9 cellular contexts compared by ENCODE assay signal in genomic region chr11:61281581-61282250, GRCh38. TPM values are rescaled to one million over a fixed set of nuclear protein-coding genes. Genes with fewer than 3 reads are reported as not detected.
DNase-seq lines count a peak whose midpoint lies in the region; ATAC-seq, FAIRE-seq and TF ChIP-seq lines count a peak whose summit lies in the region.
"Had no signal": no experiment of that assay in that cellular context is flagged by ENCODE, and none has a peak within 500 bp of the region (broad histone marks: within the 10 kb centered on the region; RNA-seq: fewer than 3 reads in every experiment).

No MANE protein-coding gene starts in this region.

- peak in 1 of 7 experiments; percentile 15 for DNase-seq in CD8-positive, alpha-beta T cell
- no peak for DNase-seq in MM.1S
- peak; percentile 60 for DNase-seq in activated naive CD8-positive, alpha-beta T cell treated with anti-CD3 and anti-CD28 coated beads, Interleukin-2, amount 50 U/mL, for 24 hours
- no peak for DNase-seq in HepG2 (ENCODE audit: low spot score)
- peak; percentile 48 to 49 for DNase-seq in uterus
- DNase-seq in amniotic stem cell (lab: John Stamatoyannopoulos, UW): no peak

- H3K27me3 Mint-ChIP-seq in CD8-positive, alpha-beta T cell (ENCODE audit: low read depth): no peaks in the 10 kb centered on the region
- H3K27me3 Mint-ChIP-seq in activated naive CD8-positive, alpha-beta T cell treated with anti-CD3 and anti-CD28 coated beads, Interleukin-2, amount 50 U/mL, for 24 hours: no peaks in the 10 kb centered on the region

- H3K27me3 ChIP-seq in CD8-positive, alpha-beta T cell (ENCODE audit: insufficient read depth, low read length): no peaks in the 10 kb centered on the region
- peaks cover 9% of the 10 kb centered on the region for H3K27me3 ChIP-seq in MM.1S (replicated peaks; ENCODE audit: insufficient read depth, low read length)
- no peaks in the 10 kb centered on the region for H3K27me3 ChIP-seq in HepG2 (ENCODE audit: control insufficient read depth in 1 of 2, insufficient read depth in 2 of 2, low read length in 2 of 2)
- no peaks in the 10 kb centered on the region for H3K27me3 ChIP-seq in uterus

- no peak overlapping the region for H3K4me3 Mint-ChIP-seq in CD8-positive, alpha-beta T cell
- H3K4me3 Mint-ChIP-seq in activated naive CD8-positive, alpha-beta T cell treated with anti-CD3 and anti-CD28 coated beads, Interleukin-2, amount 50 U/mL, for 24 hours: no peak overlapping the region

- TF ChIP-seq RAD21 in HepG2 (CRISPR knock-in tag; IDR thresholded peaks at IDR 0.05): no peak

- H3K9me3 ChIP-seq in CD8-positive, alpha-beta T cell (ENCODE audit: low read length): no peaks in the 10 kb centered on the region
- H3K9me3 ChIP-seq in MM.1S (replicated peaks; ENCODE audit: insufficient read depth, low read length) (no peaks in the 10 kb centered on the region), HepG2 (ENCODE audit: low read length) (no peaks in the 10 kb centered on the region), uterus (no peaks in the 10 kb centered on the region)

- POLR2A ChIA-PET in CD8-positive, alpha-beta T cell (lab: Charles Lee): no interaction called here
- POLR2A ChIA-PET in HepG2 (lab: Yijun Ruan, JAX): interaction anchor here (0.9 to 1.4 kb wide), 4 partner anchors 12 to 111 kb away, joined by 3 to 4 read pairs (median 3); partner anchors contain the start of genes TMEM216 and VWCE

- intact Hi-C loops in CD8-positive, alpha-beta T cell (cut with DNase I, micrococcal nuclease): no loop called here
- intact Hi-C loops in HepG2 (cut with micrococcal nuclease; ENCODE audit: unreplicated experiment) (no loop called here), uterus (cut with DNase I; ENCODE audit: low total_unique reads) (no loop called here)

- H2AFZ ChIP-seq in MM.1S (ENCODE audit: low read length) (no peak overlapping the region), HepG2 (ENCODE audit: low read length) (no peak overlapping the region)

- TF ChIP-seq POLR2A in HepG2 (IDR thresholded peaks at IDR 0.05; ENCODE audit: insufficient read depth in 1 of 2, low read depth in 2 of 2, low read length in 2 of 2) (no peak), uterus (IDR thresholded peaks at IDR 0.05) (no peak)

- no peak for FAIRE-seq in HepG2 (lab: Jason Lieb, UNC)
- FAIRE-seq: TTC549 had no signal

- peaks cover 2% of the 10 kb centered on the region for H3K9me3 Mint-ChIP-seq in CD8-positive, alpha-beta T cell
- no peaks in the 10 kb centered on the region for H3K9me3 Mint-ChIP-seq in activated naive CD8-positive, alpha-beta T cell treated with anti-CD3 and anti-CD28 coated beads, Interleukin-2, amount 50 U/mL, for 24 hours

- in situ Hi-C loops in HepG2 (cut with HindIII; ENCODE audit: extremely low pct_ligation_motif_present, low pct_unique_long_range_greater_than_20kb): no loop called here

- peak; percentile 42 for ATAC-seq in CD8-positive, alpha-beta T cell
- ATAC-seq in activated naive CD8-positive, alpha-beta T cell treated with anti-CD3 and anti-CD28 coated beads, Interleukin-2, amount 50 U/mL, for 24 hours: no peak
- ATAC-seq in HepG2 (peak; percentile 45), GM18520 (IDR thresholded peaks at IDR 0.05; ENCODE audit: unreplicated experiment) (no peak), HG02571 (IDR thresholded peaks at IDR 0.05; ENCODE audit: unreplicated experiment) (no peak)

- no peaks in the 10 kb centered on the region for H3K4me1 ChIP-seq in CD8-positive, alpha-beta T cell (ENCODE audit: insufficient read depth, low read length)
- peaks cover 4% of the 10 kb centered on the region; the same call in 1 of the 2 replicates for H3K4me1 ChIP-seq in MM.1S (ENCODE audit: low read length)
- no peaks in the 10 kb centered on the region for H3K4me1 ChIP-seq in HepG2 (ENCODE audit: insufficient read depth, low read length)
- H3K4me1 ChIP-seq in uterus: no peaks in the 10 kb centered on the region

- H3K4me1 Mint-ChIP-seq in CD8-positive, alpha-beta T cell (ENCODE audit: low read depth): no peaks in the 10 kb centered on the region
- no peaks in the 10 kb centered on the region for H3K4me1 Mint-ChIP-seq in activated naive CD8-positive, alpha-beta T cell treated with anti-CD3 and anti-CD28 coated beads, Interleukin-2, amount 50 U/mL, for 24 hours

- no peak overlapping the region for H3K4me3 ChIP-seq in CD8-positive, alpha-beta T cell (ENCODE audit: low read depth, low read length)
- H3K4me3 ChIP-seq in MM.1S (ENCODE audit: low read length) (no peak overlapping the region), HepG2 (replicated peaks in 1 of 3; ENCODE audit: insufficient read depth in 1 of 3, low read depth in 2 of 3, low read length in 3 of 3) (no peak overlapping the region), uterus (no peak overlapping the region)

- H3K27ac ChIP-seq in CD8-positive, alpha-beta T cell (ENCODE audit: low read depth, low read length): no peak overlapping the region
- H3K27ac ChIP-seq in MM.1S (ENCODE audit: low read length) (no peak overlapping the region), HepG2 (ENCODE audit: extremely low read length, insufficient read depth, low read length) (no peak overlapping the region), uterus (no peak overlapping the region)

- H3F3A ChIP-seq in MM.1S (ENCODE audit: insufficient read depth, low read length): no peaks in the 10 kb centered on the region

- no peaks in the 10 kb centered on the region for H3K36me3 ChIP-seq in CD8-positive, alpha-beta T cell (ENCODE audit: insufficient read depth, low read length)
- H3K36me3 ChIP-seq in MM.1S (replicated peaks; ENCODE audit: insufficient read depth, low read length): no peaks in the 10 kb centered on the region
- H3K36me3 ChIP-seq in HepG2 (replicated peaks in 1 of 2; ENCODE audit: control insufficient read depth in 1 of 2, insufficient read depth in 2 of 2, low read length in 2 of 2): peaks cover 55 to 88% of the 10 kb centered on the region in 2 experiments
- no peaks in the 10 kb centered on the region for H3K36me3 ChIP-seq in uterus

- no peaks in the 10 kb centered on the region for H3K36me3 Mint-ChIP-seq in CD8-positive, alpha-beta T cell
- H3K36me3 Mint-ChIP-seq in activated naive CD8-positive, alpha-beta T cell treated with anti-CD3 and anti-CD28 coated beads, Interleukin-2, amount 50 U/mL, for 24 hours (ENCODE audit: low read depth): peaks cover 46% of the 10 kb centered on the region

- BruUV-seq in HepG2 (replicated peaks; lab: Mats Ljungman, UMichigan): no TSS peak

- H3K9me2 ChIP-seq in MM.1S (replicated peaks; ENCODE audit: insufficient read depth, low read length): no peaks in the 10 kb centered on the region

- H3K4me2 ChIP-seq in MM.1S (ENCODE audit: low read depth, low read length) (peak overlapping the region; percentile 35), HepG2 (ENCODE audit: low read depth, low read length) (no peak overlapping the region)

- H3K79me2 ChIP-seq in MM.1S (ENCODE audit: low read length) (no peaks in the 10 kb centered on the region), HepG2 (ENCODE audit: insufficient read depth, low read length) (no peaks in the 10 kb centered on the region)

- TF ChIP-seq CTCF in CD8-positive, alpha-beta T cell (IDR thresholded peaks at IDR 0.05): no peak
- no peak for TF ChIP-seq CTCF in MM.1S (IDR thresholded peaks at IDR 0.05; ENCODE audit: low read length)
- no peak for TF ChIP-seq CTCF in HepG2 (CRISPR knock-in tag; IDR thresholded peaks at IDR 0.05)
- TF ChIP-seq CTCF in uterus (IDR thresholded peaks at IDR 0.05): no peak

- H3K9ac ChIP-seq in MM.1S (ENCODE audit: low read length) (no peak overlapping the region), HepG2 (ENCODE audit: insufficient read depth, low read depth, low read length) (no peak overlapping the region)

- CTCF ChIA-PET in CD8-positive, alpha-beta T cell (lab: Charles Lee): interaction anchor here (1.2 kb wide), 1 partner anchor 27 kb away, joined by 3 read pairs; no protein-coding TSS in a partner anchor
- CTCF ChIA-PET in HepG2 (lab: Yijun Ruan, JAX; ENCODE audit: low intra/inter-chr PET ratio, low total read pairs): no interaction called here

- no peak for TF ChIP-seq EP300 in HepG2 (IDR thresholded peaks at IDR 0.05; ENCODE audit: low read depth in 2 of 2, low read length in 2 of 2)
- TF ChIP-seq EP300 in HepG2 (CRISPR knock-in tag; IDR thresholded peaks at IDR 0.05; ENCODE audit: borderline replicate concordance): no peak

- 93% methylated on average over 31 of the region's 35 CpGs for WGBS in HepG2 (ENCODE audit: low lambda C conversion rate)

- no peak overlapping the region for H3K27ac Mint-ChIP-seq in CD8-positive, alpha-beta T cell
- H3K27ac Mint-ChIP-seq in activated naive CD8-positive, alpha-beta T cell treated with anti-CD3 and anti-CD28 coated beads, Interleukin-2, amount 50 U/mL, for 24 hours: no peak overlapping the region

- H4K20me1 ChIP-seq in MM.1S (ENCODE audit: insufficient read depth, low read length): no peaks in the 10 kb centered on the region
- 0 out of 2 replicates have a peak, but pooled peaks cover 5% of the 10 kb centered on the region for H4K20me1 ChIP-seq in HepG2 (ENCODE audit: insufficient read depth, low read length)

RNA-seq across cellular contexts. Expression of gene VWCE, which starts 13.4 kb away (rescaled TPM):
- total RNA-seq in CD8-positive, alpha-beta T cell: 1 to 10 TPM; 1.4 to 1.5 TPM
- 10.4 and 27.6 TPM in 2 replicates for total RNA-seq in HepG2 (2016; rRNA removed; fragmentation: Illumina TruSeq; extraction: Trizol)
- total RNA-seq in HepG2 (2016; cell fraction: cytosol; rRNA removed; fragmentation: Illumina TruSeq; extraction: Trizol; ENCODE audit: low read depth): 21.1 and 23.2 TPM in 2 replicates
- total RNA-seq in HepG2 (2016; cell fraction: insoluble cytoplasmic fraction; rRNA removed; fragmentation: Illumina TruSeq; extraction: Trizol): 9.5 and 29.7 TPM in 2 replicates
- total RNA-seq in HepG2 (2016; cell fraction: membrane; rRNA removed; fragmentation: Illumina TruSeq; extraction: Trizol): 16.2 and 16.5 TPM in 2 replicates
- total RNA-seq in HepG2 (2016; cell fraction: nucleus; rRNA removed; fragmentation: Illumina TruSeq; extraction: Trizol): 45.6 and 50.3 TPM in 2 replicates
- polyA plus RNA-seq in HepG2 (2011; rRNA removed): 58.3 and 59.7 TPM in 2 replicates
- polyA plus RNA-seq in HepG2 (2011; cell fraction: cytosol; rRNA removed): 16.1 and 23.9 TPM in 2 replicates
- polyA plus RNA-seq in HepG2 (2011; cell fraction: nucleus; rRNA removed): 269 and 312 TPM in 2 replicates
- polyA plus RNA-seq in HepG2 (2012): 91.9 and 92.4 TPM in 2 replicates
- 7.3 and 7.8 TPM in 2 replicates for polyA plus RNA-seq in HepG2 (2016; cell fraction: cytosol; fragmentation: Illumina TruSeq; extraction: Trizol; ENCODE audit: low read depth)
- 16.7 and 20.6 TPM in 2 replicates for polyA plus RNA-seq in HepG2 (2016; cell fraction: insoluble cytoplasmic fraction; fragmentation: Illumina TruSeq; extraction: Trizol; ENCODE audit: low read depth)
- 11.9 and 13.4 TPM in 2 replicates for polyA plus RNA-seq in HepG2 (2016; cell fraction: membrane; fragmentation: Illumina TruSeq; extraction: Trizol; ENCODE audit: low read depth)
- polyA plus RNA-seq in HepG2 (2016; cell fraction: nucleus; fragmentation: Illumina TruSeq; extraction: Trizol; ENCODE audit: insufficient read depth, low read depth): 214 and 228 TPM in 2 replicates
- polyA minus RNA-seq in HepG2 (2011; rRNA and poly(A)+ RNA removed; ENCODE audit: low replicate concordance): 0.94 and 72.8 TPM in 2 replicates
- 17.8 and 19.7 TPM in 2 replicates for polyA minus RNA-seq in HepG2 (2011; cell fraction: cytosol; rRNA and poly(A)+ RNA removed)
- polyA minus RNA-seq in HepG2 (2011; cell fraction: nucleus; rRNA and poly(A)+ RNA removed): 60.5 and 66.8 TPM in 2 replicates
- 1 to 10 TPM in 2 of 4 donors, under 1 TPM in 2; 0.51 to 6.5 (median 1.2) TPM for total RNA-seq in uterus

RNA-seq across cellular contexts. Expression of gene PGA5, which starts 40.7 kb away (rescaled TPM):
- not detected for total RNA-seq in CD8-positive, alpha-beta T cell
- total RNA-seq in HepG2 (2016; rRNA removed; fragmentation: Illumina TruSeq; extraction: Trizol) (not detected in 2 replicates), uterus (not detected)
- total RNA-seq in HepG2 (2016; cell fraction: cytosol; rRNA removed; fragmentation: Illumina TruSeq; extraction: Trizol; ENCODE audit: low read depth): not detected in 2 replicates
- not detected in 2 replicates for total RNA-seq in HepG2 (2016; cell fraction: insoluble cytoplasmic fraction; rRNA removed; fragmentation: Illumina TruSeq; extraction: Trizol)
- not detected in 2 replicates for total RNA-seq in HepG2 (2016; cell fraction: membrane; rRNA removed; fragmentation: Illumina TruSeq; extraction: Trizol)
- total RNA-seq in HepG2 (2016; cell fraction: nucleus; rRNA removed; fragmentation: Illumina TruSeq; extraction: Trizol): not detected in 2 replicates
- not detected in 2 replicates for polyA plus RNA-seq in HepG2 (2011; rRNA removed)
- not detected in 2 replicates for polyA plus RNA-seq in HepG2 (2011; cell fraction: cytosol; rRNA removed)
- not detected in 2 replicates for polyA plus RNA-seq in HepG2 (2011; cell fraction: nucleus; rRNA removed)
- polyA plus RNA-seq in HepG2 (2012): 0.53 and 0.99 TPM in 2 replicates
- not detected in 2 replicates for polyA plus RNA-seq in HepG2 (2016; cell fraction: cytosol; fragmentation: Illumina TruSeq; extraction: Trizol; ENCODE audit: low read depth)
- not detected in 2 replicates for polyA plus RNA-seq in HepG2 (2016; cell fraction: insoluble cytoplasmic fraction; fragmentation: Illumina TruSeq; extraction: Trizol; ENCODE audit: low read depth)
- not detected in 2 replicates for polyA plus RNA-seq in HepG2 (2016; cell fraction: membrane; fragmentation: Illumina TruSeq; extraction: Trizol; ENCODE audit: low read depth)
- not detected in 2 replicates for polyA plus RNA-seq in HepG2 (2016; cell fraction: nucleus; fragmentation: Illumina TruSeq; extraction: Trizol; ENCODE audit: insufficient read depth, low read depth)
- polyA minus RNA-seq in HepG2 (2011; rRNA and poly(A)+ RNA removed; ENCODE audit: low replicate concordance): not detected in 2 replicates
- not detected in 2 replicates for polyA minus RNA-seq in HepG2 (2011; cell fraction: cytosol; rRNA and poly(A)+ RNA removed)
- not detected in 2 replicates for polyA minus RNA-seq in HepG2 (2011; cell fraction: nucleus; rRNA and poly(A)+ RNA removed)

RNA-seq across cellular contexts. Expression of gene DDB1, which starts 51.2 kb away (rescaled TPM):
- 100 to 1,000 TPM; 196 to 201 TPM for total RNA-seq in CD8-positive, alpha-beta T cell
- total RNA-seq in HepG2 (2016; rRNA removed; fragmentation: Illumina TruSeq; extraction: Trizol) (266 and 292 TPM in 2 replicates), uterus (100 to 1,000 TPM in 3 of 4 donors, 10 to 100 TPM in 1; 87.9 to 231 (median 155) TPM)
- 44.8 and 45.1 TPM in 2 replicates for total RNA-seq in HepG2 (2016; cell fraction: cytosol; rRNA removed; fragmentation: Illumina TruSeq; extraction: Trizol; ENCODE audit: low read depth)
- total RNA-seq in HepG2 (2016; cell fraction: insoluble cytoplasmic fraction; rRNA removed; fragmentation: Illumina TruSeq; extraction: Trizol): 272 and 286 TPM in 2 replicates
- total RNA-seq in HepG2 (2016; cell fraction: membrane; rRNA removed; fragmentation: Illumina TruSeq; extraction: Trizol): 67.0 and 70.3 TPM in 2 replicates
- total RNA-seq in HepG2 (2016; cell fraction: nucleus; rRNA removed; fragmentation: Illumina TruSeq; extraction: Trizol): 147 and 162 TPM in 2 replicates
- 175 and 217 TPM in 2 replicates for polyA plus RNA-seq in HepG2 (2011; rRNA removed)
- 205 and 216 TPM in 2 replicates for polyA plus RNA-seq in HepG2 (2011; cell fraction: cytosol; rRNA removed)
- polyA plus RNA-seq in HepG2 (2011; cell fraction: nucleus; rRNA removed): 144 and 152 TPM in 2 replicates
- polyA plus RNA-seq in HepG2 (2012): 123 and 153 TPM in 2 replicates
- polyA plus RNA-seq in HepG2 (2016; cell fraction: cytosol; fragmentation: Illumina TruSeq; extraction: Trizol; ENCODE audit: low read depth): 13.5 and 15.8 TPM in 2 replicates
- 239 and 252 TPM in 2 replicates for polyA plus RNA-seq in HepG2 (2016; cell fraction: insoluble cytoplasmic fraction; fragmentation: Illumina TruSeq; extraction: Trizol; ENCODE audit: low read depth)
- polyA plus RNA-seq in HepG2 (2016; cell fraction: membrane; fragmentation: Illumina TruSeq; extraction: Trizol; ENCODE audit: low read depth): 34.0 and 38.3 TPM in 2 replicates
- 168 and 174 TPM in 2 replicates for polyA plus RNA-seq in HepG2 (2016; cell fraction: nucleus; fragmentation: Illumina TruSeq; extraction: Trizol; ENCODE audit: insufficient read depth, low read depth)
- polyA minus RNA-seq in HepG2 (2011; rRNA and poly(A)+ RNA removed; ENCODE audit: low replicate concordance): 584 and 611 TPM in 2 replicates
- polyA minus RNA-seq in HepG2 (2011; cell fraction: cytosol; rRNA and poly(A)+ RNA removed): 276 and 305 TPM in 2 replicates
- polyA minus RNA-seq in HepG2 (2011; cell fraction: nucleus; rRNA and poly(A)+ RNA removed): 187 and 203 TPM in 2 replicates

RNA-seq across cellular contexts. Expression of gene TKFC, which starts 51.3 kb away (rescaled TPM):
- total RNA-seq in CD8-positive, alpha-beta T cell: 10 to 100 TPM; 15.8 to 16.1 TPM
- total RNA-seq in HepG2 (2016; rRNA removed; fragmentation: Illumina TruSeq; extraction: Trizol) (173 and 197 TPM in 2 replicates), uterus (10 to 100 TPM in 2 of 4 donors, 1 to 10 TPM in 2; 3.6 to 28.5 (median 11.9) TPM)
- 25.7 and 34.7 TPM in 2 replicates for total RNA-seq in HepG2 (2016; cell fraction: cytosol; rRNA removed; fragmentation: Illumina TruSeq; extraction: Trizol; ENCODE audit: low read depth)
- total RNA-seq in HepG2 (2016; cell fraction: insoluble cytoplasmic fraction; rRNA removed; fragmentation: Illumina TruSeq; extraction: Trizol): 152 and 194 TPM in 2 replicates
- total RNA-seq in HepG2 (2016; cell fraction: membrane; rRNA removed; fragmentation: Illumina TruSeq; extraction: Trizol): 38.7 and 39.8 TPM in 2 replicates
- total RNA-seq in HepG2 (2016; cell fraction: nucleus; rRNA removed; fragmentation: Illumina TruSeq; extraction: Trizol): 130 and 153 TPM in 2 replicates
- polyA plus RNA-seq in HepG2 (2011; rRNA removed): 147 and 237 TPM in 2 replicates
- 67.4 and 90.7 TPM in 2 replicates for polyA plus RNA-seq in HepG2 (2011; cell fraction: cytosol; rRNA removed)
- 653 and 783 TPM in 2 replicates for polyA plus RNA-seq in HepG2 (2011; cell fraction: nucleus; rRNA removed)
- 226 and 325 TPM in 2 replicates for polyA plus RNA-seq in HepG2 (2012)
- polyA plus RNA-seq in HepG2 (2016; cell fraction: cytosol; fragmentation: Illumina TruSeq; extraction: Trizol; ENCODE audit: low read depth): 15.1 and 18.3 TPM in 2 replicates
- polyA plus RNA-seq in HepG2 (2016; cell fraction: insoluble cytoplasmic fraction; fragmentation: Illumina TruSeq; extraction: Trizol; ENCODE audit: low read depth): 134 and 173 TPM in 2 replicates
- 31.3 and 33.9 TPM in 2 replicates for polyA plus RNA-seq in HepG2 (2016; cell fraction: membrane; fragmentation: Illumina TruSeq; extraction: Trizol; ENCODE audit: low read depth)
- polyA plus RNA-seq in HepG2 (2016; cell fraction: nucleus; fragmentation: Illumina TruSeq; extraction: Trizol; ENCODE audit: insufficient read depth, low read depth): 236 and 246 TPM in 2 replicates
- 121 and 450 TPM in 2 replicates for polyA minus RNA-seq in HepG2 (2011; rRNA and poly(A)+ RNA removed; ENCODE audit: low replicate concordance)
- 129 and 149 TPM in 2 replicates for polyA minus RNA-seq in HepG2 (2011; cell fraction: cytosol; rRNA and poly(A)+ RNA removed)
- 181 and 214 TPM in 2 replicates for polyA minus RNA-seq in HepG2 (2011; cell fraction: nucleus; rRNA and poly(A)+ RNA removed)

RNA-seq across cellular contexts. Expression of gene PGA4, which starts 59.6 kb away (rescaled TPM):
- total RNA-seq in CD8-positive, alpha-beta T cell: not detected
- not detected in 2 replicates for total RNA-seq in HepG2 (2016; rRNA removed; fragmentation: Illumina TruSeq; extraction: Trizol)
- not detected in 2 replicates for total RNA-seq in HepG2 (2016; cell fraction: cytosol; rRNA removed; fragmentation: Illumina TruSeq; extraction: Trizol; ENCODE audit: low read depth)
- total RNA-seq in HepG2 (2016; cell fraction: insoluble cytoplasmic fraction; rRNA removed; fragmentation: Illumina TruSeq; extraction: Trizol): not detected in 2 replicates
- total RNA-seq in HepG2 (2016; cell fraction: membrane; rRNA removed; fragmentation: Illumina TruSeq; extraction: Trizol): not detected in 2 replicates
- not detected in 2 replicates for total RNA-seq in HepG2 (2016; cell fraction: nucleus; rRNA removed; fragmentation: Illumina TruSeq; extraction: Trizol)
- polyA plus RNA-seq in HepG2 (2011; rRNA removed): not detected in 2 replicates
- not detected in 2 replicates for polyA plus RNA-seq in HepG2 (2011; cell fraction: cytosol; rRNA removed)
- not detected in 2 replicates for polyA plus RNA-seq in HepG2 (2011; cell fraction: nucleus; rRNA removed)
- 0.17 TPM in 1 of 2 replicates, not detected in the other for polyA plus RNA-seq in HepG2 (2012)
- polyA plus RNA-seq in HepG2 (2016; cell fraction: cytosol; fragmentation: Illumina TruSeq; extraction: Trizol; ENCODE audit: low read depth): not detected in 2 replicates
- not detected in 2 replicates for polyA plus RNA-seq in HepG2 (2016; cell fraction: insoluble cytoplasmic fraction; fragmentation: Illumina TruSeq; extraction: Trizol; ENCODE audit: low read depth)
- polyA plus RNA-seq in HepG2 (2016; cell fraction: membrane; fragmentation: Illumina TruSeq; extraction: Trizol; ENCODE audit: low read depth): not detected in 2 replicates
- polyA plus RNA-seq in HepG2 (2016; cell fraction: nucleus; fragmentation: Illumina TruSeq; extraction: Trizol; ENCODE audit: insufficient read depth, low read depth): not detected in 2 replicates
- polyA minus RNA-seq in HepG2 (2011; rRNA and poly(A)+ RNA removed; ENCODE audit: low replicate concordance): 0.04 TPM in 1 of 2 replicates, not detected in the other
- polyA minus RNA-seq in HepG2 (2011; cell fraction: cytosol; rRNA and poly(A)+ RNA removed): not detected in 2 replicates
- not detected in 2 replicates for polyA minus RNA-seq in HepG2 (2011; cell fraction: nucleus; rRNA and poly(A)+ RNA removed)
- 1 to 10 TPM; 1.0 to 8.7 (median 4.9) TPM for total RNA-seq in uterus

Comparison
In these comparisons a context has a peak if more than half of its experiments do, and no peak if none do; other contexts are left out.
1. ATAC-seq: peak in CD8-positive, alpha-beta T cell (single experiment) and HepG2 (single experiment); none in activated naive CD8-positive, alpha-beta T cell treated with anti-CD3 and anti-CD28 coated beads, Interleukin-2, amount 50 U/mL, for 24 hours (single experiment), GM18520 (single experiment) and HG02571 (single experiment).
2. DNase-seq: peak in activated naive CD8-positive, alpha-beta T cell treated with anti-CD3 and anti-CD28 coated beads, Interleukin-2, amount 50 U/mL, for 24 hours (single experiment) and uterus (2 of 2); none in MM.1S (single experiment), HepG2 (single experiment) and amniotic stem cell (single experiment).